Comparison of ENCODE assay signal across 1 cellular context in the genomic region with DNA sequence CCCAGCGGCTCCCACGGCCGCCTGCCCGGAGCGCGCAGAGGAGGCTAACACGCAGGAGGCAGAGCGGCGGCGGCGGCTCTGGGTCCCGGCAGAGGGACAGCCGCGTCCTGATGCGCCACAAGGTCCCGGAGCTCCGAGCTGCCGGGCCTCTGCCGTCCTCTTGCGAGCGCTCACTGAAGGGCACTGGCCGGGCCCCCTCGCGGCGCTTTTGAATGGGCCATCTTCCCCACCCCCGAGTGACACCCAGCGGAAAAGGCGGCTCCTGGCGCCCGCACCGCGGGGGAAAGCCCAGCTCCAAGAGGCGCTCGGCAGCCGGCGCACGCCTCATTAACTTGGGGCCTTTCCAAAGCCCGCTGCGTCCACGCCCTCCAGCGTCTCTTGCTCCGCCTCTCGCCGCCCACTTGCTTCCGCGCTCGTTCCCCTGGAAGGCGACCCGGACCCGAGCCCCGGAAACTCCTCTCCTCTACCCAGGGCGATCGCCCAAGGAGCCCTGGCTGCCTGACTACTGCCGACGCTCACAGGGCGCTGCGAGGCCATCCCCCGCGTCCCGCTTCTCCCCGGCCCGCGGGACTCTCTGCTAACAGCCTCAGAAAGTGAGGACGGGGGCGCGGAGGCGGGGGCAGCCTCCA.
A peak's percentile ranks its signal among the peaks of the same experiment; 100 is the strongest.
TF ChIP-seq lines count a peak whose summit lies in the region.

A gene (minus strand): TSS at position 363 of the 629 bp plus-strand sequence.

TF ChIP-seq in HepG2, 621 proteins besides CTCF, POLR2A, EP300 and RAD21 (continued from another document and continues in another):
- no peak for TF ChIP-seq SP1 (IDR thresholded peaks at IDR 0.05)
- peak; percentile 67; the same call in 1 of the 2 replicates for TF ChIP-seq SP1 (CRISPR knock-in tag; IDR thresholded peaks at IDR 0.05)
- TF ChIP-seq MXI1 (IDR thresholded peaks at IDR 0.05; ENCODE audit: borderline replicate concordance, low read depth, low read length), result peak; percentile 72; the same call in 1 of the 3 replicates
- TF ChIP-seq, protein P1, sequence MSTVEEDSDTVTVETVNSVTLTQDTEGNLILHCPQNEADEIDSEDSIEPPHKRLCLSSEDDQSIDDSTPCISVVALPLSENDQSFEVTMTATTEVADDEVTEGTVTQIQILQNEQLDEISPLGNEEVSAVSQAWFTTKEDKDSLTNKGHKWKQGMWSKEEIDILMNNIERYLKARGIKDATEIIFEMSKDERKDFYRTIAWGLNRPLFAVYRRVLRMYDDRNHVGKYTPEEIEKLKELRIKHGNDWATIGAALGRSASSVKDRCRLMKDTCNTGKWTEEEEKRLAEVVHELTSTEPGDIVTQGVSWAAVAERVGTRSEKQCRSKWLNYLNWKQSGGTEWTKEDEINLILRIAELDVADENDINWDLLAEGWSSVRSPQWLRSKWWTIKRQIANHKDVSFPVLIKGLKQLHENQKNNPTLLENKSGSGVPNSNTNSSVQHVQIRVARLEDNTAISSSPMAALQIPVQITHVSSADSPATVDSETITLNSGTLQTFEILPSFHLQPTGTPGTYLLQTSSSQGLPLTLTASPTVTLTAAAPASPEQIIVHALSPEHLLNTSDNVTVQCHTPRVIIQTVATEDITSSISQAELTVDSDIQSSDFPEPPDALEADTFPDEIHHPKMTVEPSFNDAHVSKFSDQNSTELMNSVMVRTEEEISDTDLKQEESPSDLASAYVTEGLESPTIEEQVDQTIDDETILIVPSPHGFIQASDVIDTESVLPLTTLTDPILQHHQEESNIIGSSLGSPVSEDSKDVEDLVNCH (CRISPR knock-in tag; IDR thresholded peaks at IDR 0.05), result 0 out of 2 replicates have a peak, but pooled peaks have one; percentile 13
- TF ChIP-seq, protein P2, sequence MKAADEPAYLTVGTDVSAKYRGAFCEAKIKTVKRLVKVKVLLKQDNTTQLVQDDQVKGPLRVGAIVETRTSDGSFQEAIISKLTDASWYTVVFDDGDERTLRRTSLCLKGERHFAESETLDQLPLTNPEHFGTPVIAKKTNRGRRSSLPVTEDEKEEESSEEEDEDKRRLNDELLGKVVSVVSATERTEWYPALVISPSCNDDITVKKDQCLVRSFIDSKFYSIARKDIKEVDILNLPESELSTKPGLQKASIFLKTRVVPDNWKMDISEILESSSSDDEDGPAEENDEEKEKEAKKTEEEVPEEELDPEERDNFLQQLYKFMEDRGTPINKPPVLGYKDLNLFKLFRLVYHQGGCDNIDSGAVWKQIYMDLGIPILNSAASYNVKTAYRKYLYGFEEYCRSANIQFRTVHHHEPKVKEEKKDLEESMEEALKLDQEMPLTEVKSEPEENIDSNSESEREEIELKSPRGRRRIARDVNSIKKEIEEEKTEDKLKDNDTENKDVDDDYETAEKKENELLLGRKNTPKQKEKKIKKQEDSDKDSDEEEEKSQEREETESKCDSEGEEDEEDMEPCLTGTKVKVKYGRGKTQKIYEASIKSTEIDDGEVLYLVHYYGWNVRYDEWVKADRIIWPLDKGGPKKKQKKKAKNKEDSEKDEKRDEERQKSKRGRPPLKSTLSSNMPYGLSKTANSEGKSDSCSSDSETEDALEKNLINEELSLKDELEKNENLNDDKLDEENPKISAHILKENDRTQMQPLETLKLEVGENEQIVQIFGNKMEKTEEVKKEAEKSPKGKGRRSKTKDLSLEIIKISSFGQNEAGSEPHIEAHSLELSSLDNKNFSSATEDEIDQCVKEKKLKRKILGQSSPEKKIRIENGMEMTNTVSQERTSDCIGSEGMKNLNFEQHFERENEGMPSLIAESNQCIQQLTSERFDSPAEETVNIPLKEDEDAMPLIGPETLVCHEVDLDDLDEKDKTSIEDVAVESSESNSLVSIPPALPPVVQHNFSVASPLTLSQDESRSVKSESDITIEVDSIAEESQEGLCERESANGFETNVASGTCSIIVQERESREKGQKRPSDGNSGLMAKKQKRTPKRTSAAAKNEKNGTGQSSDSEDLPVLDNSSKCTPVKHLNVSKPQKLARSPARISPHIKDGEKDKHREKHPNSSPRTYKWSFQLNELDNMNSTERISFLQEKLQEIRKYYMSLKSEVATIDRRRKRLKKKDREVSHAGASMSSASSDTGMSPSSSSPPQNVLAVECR (CRISPR knock-in tag; IDR thresholded peaks at IDR 0.05; ENCODE audit: borderline replicate concordance), result peak; percentile 77; the same call in 1 of the 2 replicates
- TF ChIP-seq, protein P3, sequence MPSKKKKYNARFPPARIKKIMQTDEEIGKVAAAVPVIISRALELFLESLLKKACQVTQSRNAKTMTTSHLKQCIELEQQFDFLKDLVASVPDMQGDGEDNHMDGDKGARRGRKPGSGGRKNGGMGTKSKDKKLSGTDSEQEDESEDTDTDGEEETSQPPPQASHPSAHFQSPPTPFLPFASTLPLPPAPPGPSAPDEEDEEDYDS (CRISPR knock-in tag; IDR thresholded peaks at IDR 0.05), result peak; percentile 99
- TF ChIP-seq ONECUT2 (CRISPR knock-in tag; IDR thresholded peaks at IDR 0.05), result peak; percentile 34; the same call in 1 of the 2 replicates
- TF ChIP-seq, protein P4, sequence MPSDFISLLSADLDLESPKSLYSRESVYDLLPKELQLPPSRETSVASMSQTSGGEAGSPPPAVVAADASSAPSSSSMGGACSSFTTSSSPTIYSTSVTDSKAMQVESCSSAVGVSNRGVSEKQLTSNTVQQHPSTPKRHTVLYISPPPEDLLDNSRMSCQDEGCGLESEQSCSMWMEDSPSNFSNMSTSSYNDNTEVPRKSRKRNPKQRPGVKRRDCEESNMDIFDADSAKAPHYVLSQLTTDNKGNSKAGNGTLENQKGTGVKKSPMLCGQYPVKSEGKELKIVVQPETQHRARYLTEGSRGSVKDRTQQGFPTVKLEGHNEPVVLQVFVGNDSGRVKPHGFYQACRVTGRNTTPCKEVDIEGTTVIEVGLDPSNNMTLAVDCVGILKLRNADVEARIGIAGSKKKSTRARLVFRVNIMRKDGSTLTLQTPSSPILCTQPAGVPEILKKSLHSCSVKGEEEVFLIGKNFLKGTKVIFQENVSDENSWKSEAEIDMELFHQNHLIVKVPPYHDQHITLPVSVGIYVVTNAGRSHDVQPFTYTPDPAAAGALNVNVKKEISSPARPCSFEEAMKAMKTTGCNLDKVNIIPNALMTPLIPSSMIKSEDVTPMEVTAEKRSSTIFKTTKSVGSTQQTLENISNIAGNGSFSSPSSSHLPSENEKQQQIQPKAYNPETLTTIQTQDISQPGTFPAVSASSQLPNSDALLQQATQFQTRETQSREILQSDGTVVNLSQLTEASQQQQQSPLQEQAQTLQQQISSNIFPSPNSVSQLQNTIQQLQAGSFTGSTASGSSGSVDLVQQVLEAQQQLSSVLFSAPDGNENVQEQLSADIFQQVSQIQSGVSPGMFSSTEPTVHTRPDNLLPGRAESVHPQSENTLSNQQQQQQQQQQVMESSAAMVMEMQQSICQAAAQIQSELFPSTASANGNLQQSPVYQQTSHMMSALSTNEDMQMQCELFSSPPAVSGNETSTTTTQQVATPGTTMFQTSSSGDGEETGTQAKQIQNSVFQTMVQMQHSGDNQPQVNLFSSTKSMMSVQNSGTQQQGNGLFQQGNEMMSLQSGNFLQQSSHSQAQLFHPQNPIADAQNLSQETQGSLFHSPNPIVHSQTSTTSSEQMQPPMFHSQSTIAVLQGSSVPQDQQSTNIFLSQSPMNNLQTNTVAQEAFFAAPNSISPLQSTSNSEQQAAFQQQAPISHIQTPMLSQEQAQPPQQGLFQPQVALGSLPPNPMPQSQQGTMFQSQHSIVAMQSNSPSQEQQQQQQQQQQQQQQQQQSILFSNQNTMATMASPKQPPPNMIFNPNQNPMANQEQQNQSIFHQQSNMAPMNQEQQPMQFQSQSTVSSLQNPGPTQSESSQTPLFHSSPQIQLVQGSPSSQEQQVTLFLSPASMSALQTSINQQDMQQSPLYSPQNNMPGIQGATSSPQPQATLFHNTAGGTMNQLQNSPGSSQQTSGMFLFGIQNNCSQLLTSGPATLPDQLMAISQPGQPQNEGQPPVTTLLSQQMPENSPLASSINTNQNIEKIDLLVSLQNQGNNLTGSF (CRISPR knock-in tag; IDR thresholded peaks at IDR 0.05), result peak; percentile 74
- TF ChIP-seq ZNF543 (CRISPR knock-in tag; IDR thresholded peaks at IDR 0.05), result peak; percentile 79; the same call in 1 of the 2 replicates
- TF ChIP-seq RBFOX2 (IDR thresholded peaks at IDR 0.05; ENCODE audit: low read depth, low read length), result peak; percentile 100
- TF ChIP-seq, protein P5, sequence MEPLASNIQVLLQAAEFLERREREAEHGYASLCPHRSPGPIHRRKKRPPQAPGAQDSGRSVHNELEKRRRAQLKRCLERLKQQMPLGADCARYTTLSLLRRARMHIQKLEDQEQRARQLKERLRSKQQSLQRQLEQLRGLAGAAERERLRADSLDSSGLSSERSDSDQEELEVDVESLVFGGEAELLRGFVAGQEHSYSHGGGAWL (CRISPR knock-in tag; IDR thresholded peaks at IDR 0.05), result peak; percentile 47; the same call in 1 of the 2 replicates
- TF ChIP-seq MIER3 (CRISPR knock-in tag; IDR thresholded peaks at IDR 0.05; ENCODE audit: borderline replicate concordance), result no peak; the same call in 1 of the 2 replicates
- TF ChIP-seq ZBTB20 (CRISPR knock-in tag; IDR thresholded peaks at IDR 0.05; ENCODE audit: borderline replicate concordance, low read depth), result no peak; the same call in 1 of the 2 replicates
- TF ChIP-seq EHMT2 (IDR thresholded peaks at IDR 0.05; ENCODE audit: borderline replicate concordance, low read depth, low read length), result no peak
- TF ChIP-seq, protein P6, sequence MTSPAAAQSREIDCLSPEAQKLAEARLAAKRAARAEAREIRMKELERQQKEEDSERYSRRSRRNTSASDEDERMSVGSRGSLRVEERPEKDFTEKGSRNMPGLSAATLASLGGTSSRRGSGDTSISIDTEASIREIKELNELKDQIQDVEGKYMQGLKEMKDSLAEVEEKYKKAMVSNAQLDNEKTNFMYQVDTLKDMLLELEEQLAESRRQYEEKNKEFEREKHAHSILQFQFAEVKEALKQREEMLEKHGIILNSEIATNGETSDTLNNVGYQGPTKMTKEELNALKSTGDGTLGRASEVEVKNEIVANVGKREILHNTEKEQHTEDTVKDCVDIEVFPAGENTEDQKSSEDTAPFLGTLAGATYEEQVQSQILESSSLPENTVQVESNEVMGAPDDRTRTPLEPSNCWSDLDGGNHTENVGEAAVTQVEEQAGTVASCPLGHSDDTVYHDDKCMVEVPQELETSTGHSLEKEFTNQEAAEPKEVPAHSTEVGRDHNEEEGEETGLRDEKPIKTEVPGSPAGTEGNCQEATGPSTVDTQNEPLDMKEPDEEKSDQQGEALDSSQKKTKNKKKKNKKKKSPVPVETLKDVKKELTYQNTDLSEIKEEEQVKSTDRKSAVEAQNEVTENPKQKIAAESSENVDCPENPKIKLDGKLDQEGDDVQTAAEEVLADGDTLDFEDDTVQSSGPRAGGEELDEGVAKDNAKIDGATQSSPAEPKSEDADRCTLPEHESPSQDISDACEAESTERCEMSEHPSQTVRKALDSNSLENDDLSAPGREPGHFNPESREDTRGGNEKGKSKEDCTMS (CRISPR knock-in tag; conservative IDR thresholded peaks at IDR 0.05), result no peak
- TF ChIP-seq NKX3-1 (CRISPR knock-in tag; IDR thresholded peaks at IDR 0.05), result peak; percentile 97
- no peak for TF ChIP-seq ZNF44 (CRISPR knock-in tag; IDR thresholded peaks at IDR 0.05)
- TF ChIP-seq, protein P7, sequence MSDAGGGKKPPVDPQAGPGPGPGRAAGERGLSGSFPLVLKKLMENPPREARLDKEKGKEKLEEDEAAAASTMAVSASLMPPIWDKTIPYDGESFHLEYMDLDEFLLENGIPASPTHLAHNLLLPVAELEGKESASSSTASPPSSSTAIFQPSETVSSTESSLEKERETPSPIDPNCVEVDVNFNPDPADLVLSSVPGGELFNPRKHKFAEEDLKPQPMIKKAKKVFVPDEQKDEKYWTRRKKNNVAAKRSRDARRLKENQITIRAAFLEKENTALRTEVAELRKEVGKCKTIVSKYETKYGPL (CRISPR knock-in tag; IDR thresholded peaks at IDR 0.05), result peak; percentile 81; the same call in 1 of the 2 replicates
- peak; percentile 94 for TF ChIP-seq HOXA5 (CRISPR knock-in tag; IDR thresholded peaks at IDR 0.05)
- TF ChIP-seq RFX1 (IDR thresholded peaks at IDR 0.05), result no peak
- no peak for TF ChIP-seq NONO (IDR thresholded peaks at IDR 0.05)
- TF ChIP-seq NONO (CRISPR knock-in tag; conservative IDR thresholded peaks at IDR 0.05), result peak; percentile 86
- no peak for TF ChIP-seq KMT2A (CRISPR knock-in tag; IDR thresholded peaks at IDR 0.05)
- TF ChIP-seq SP5 (CRISPR knock-in tag; IDR thresholded peaks at IDR 0.05; ENCODE audit: borderline replicate concordance, low read depth), result peak; percentile 95
- no peak for TF ChIP-seq ATRX (CRISPR knock-in tag; IDR thresholded peaks at IDR 0.05; ENCODE audit: borderline replicate concordance)
- TF ChIP-seq, protein P8, sequence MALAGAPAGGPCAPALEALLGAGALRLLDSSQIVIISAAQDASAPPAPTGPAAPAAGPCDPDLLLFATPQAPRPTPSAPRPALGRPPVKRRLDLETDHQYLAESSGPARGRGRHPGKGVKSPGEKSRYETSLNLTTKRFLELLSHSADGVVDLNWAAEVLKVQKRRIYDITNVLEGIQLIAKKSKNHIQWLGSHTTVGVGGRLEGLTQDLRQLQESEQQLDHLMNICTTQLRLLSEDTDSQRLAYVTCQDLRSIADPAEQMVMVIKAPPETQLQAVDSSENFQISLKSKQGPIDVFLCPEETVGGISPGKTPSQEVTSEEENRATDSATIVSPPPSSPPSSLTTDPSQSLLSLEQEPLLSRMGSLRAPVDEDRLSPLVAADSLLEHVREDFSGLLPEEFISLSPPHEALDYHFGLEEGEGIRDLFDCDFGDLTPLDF (CRISPR knock-in tag; IDR thresholded peaks at IDR 0.05), result peak; percentile 85
